In genomic region chr6:43032326-43032725, GRCh38 we compare ENCODE assay signal across 21 cellular contexts.
"Had no signal": no experiment of that assay in that cellular context is flagged by ENCODE, and none has a peak within 500 bp of the region (broad histone marks: within the 10 kb centered on the region; RNA-seq: fewer than 3 reads in every experiment).

No MANE protein-coding gene starts in this region.

- H3K27ac ChIP-seq: HL-60 had no signal

- ATAC-seq: T-cell had no signal

- H3K4me3 Mint-ChIP-seq: T-cell had no signal

- DNase-seq: KBM-7, MV-4-11, NCI-H1048, NCI-H1105, NCI-H1417, NCI-H1436 treated with DMSO at 0.1 percent for 48 hours, NCI-H1694, NCI-H187 treated with DMSO at 0.1 percent for 48 hours, NCI-H2081, NCI-H226, NCI-H446, NCI-H510A, NCI-H524 treated with DMSO at 0.1 percent for 48 hours, NCI-H69, NCI-H774, RPMI8226, SHP77, SK-N-SH, SW 1271, T-cell had no signal

- H3K9me3 ChIP-seq: SK-N-SH had no signal

- H3K9me3 Mint-ChIP-seq: T-cell had no signal

- H3K27ac Mint-ChIP-seq: T-cell had no signal

- H3K27me3 Mint-ChIP-seq: T-cell had no signal
